1 cellular context compared by ENCODE assay signal in the genomic region with DNA sequence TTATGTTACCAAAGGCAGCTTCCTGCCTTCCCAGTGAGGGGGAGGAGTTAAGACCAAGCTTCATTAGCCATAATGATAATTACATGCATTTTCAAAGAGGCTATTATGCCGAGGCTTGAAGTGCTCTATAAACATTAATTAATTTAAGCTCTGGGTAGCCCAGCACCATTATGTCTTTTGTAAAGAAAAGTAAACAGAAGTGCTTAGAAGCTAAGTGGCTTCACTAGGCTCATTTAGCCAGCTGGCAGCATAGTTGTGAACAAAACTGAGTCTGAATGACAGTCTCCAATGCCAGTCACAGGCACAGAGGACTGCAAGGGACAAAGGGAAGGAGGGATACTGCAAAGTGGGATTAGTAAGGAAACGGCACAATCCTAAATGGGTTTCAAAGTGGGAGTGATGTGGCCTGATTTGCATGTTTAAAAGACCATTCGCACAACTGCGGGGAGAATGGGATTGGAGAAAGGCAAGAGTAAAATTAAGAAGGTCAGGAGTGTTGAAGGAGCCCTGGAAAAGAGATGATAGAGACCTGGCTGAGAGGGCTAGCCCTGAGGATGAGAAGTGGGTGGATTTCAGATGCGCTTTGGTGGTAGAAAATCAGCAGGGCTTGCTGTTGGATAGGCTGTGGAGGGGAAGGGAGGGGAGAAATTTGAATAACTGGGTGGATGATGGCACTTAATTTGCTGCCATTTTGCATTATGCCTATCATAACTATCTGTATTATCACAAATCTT.
TF ChIP-seq lines count a peak whose summit lies in the region.

No MANE protein-coding gene starts in this region.

TF ChIP-seq in H1, 55 proteins besides CTCF, POLR2A, EP300 and RAD21 (continued from another document):
- TF ChIP-seq ATF2 (IDR thresholded peaks at IDR 0.05; ENCODE audit: low read length) (no peak), E2F6 (IDR thresholded peaks at IDR 0.05) (no peak), TBP (IDR thresholded peaks at IDR 0.05; ENCODE audit: low read depth, low read length) (no peak), POU5F1 (IDR thresholded peaks at IDR 0.05; ENCODE audit: low read depth, low read length) (no peak), ASH2L (IDR thresholded peaks at IDR 0.05; ENCODE audit: low read length) (no peak), EZH2 (IDR thresholded peaks at IDR 0.05; ENCODE audit: low read depth, low read length, severe bottlenecking) (no peak), SP4 (IDR thresholded peaks at IDR 0.05; ENCODE audit: low read length) (no peak), MAFK (IDR thresholded peaks at IDR 0.05; ENCODE audit: low read depth, low read length) (no peak), YY1 (IDR thresholded peaks at IDR 0.05; ENCODE audit: low read depth, low read length) (no peak), SRF (IDR thresholded peaks at IDR 0.05; ENCODE audit: low read depth, low read length) (no peak)
